8 cellular contexts compared by ENCODE assay signal in genomic region chr3:186653079-186653710, GRCh38. TPM values are rescaled to one million over a fixed set of nuclear protein-coding genes. Genes with fewer than 3 reads are reported as not detected.
DNase-seq lines count a peak whose midpoint lies in the region; ATAC-seq and TF ChIP-seq lines count a peak whose summit lies in the region.
"Had no signal": no experiment of that assay in that cellular context is flagged by ENCODE, and none has a peak within 500 bp of the region (broad histone marks: within the 10 kb centered on the region; RNA-seq: fewer than 3 reads in every experiment).

No MANE protein-coding gene starts in this region.

- H3K36me3 ChIP-seq in spleen (no peaks in the 10 kb centered on the region), stomach (no peaks in the 10 kb centered on the region)

- DNase-seq in GM19238 (ENCODE audit: insufficient read length, low spot score) (peak; percentile 39), spleen (peak; percentile 80), C1 segment of cervical spinal cord (lab: John Stamatoyannopoulos, UW) (no peak), HK-2 (ENCODE audit: unreplicated experiment) (no peak), stomach (no peak)

- peak in 1 of 11 experiments; percentile 27 for TF ChIP-seq CTCF in spleen (IDR thresholded peaks at IDR 0.05 in 8 of 11, conservative IDR thresholded peaks at IDR 0.05 in 3 of 11)
- no peak for TF ChIP-seq CTCF in stomach (IDR thresholded peaks at IDR 0.05)

- H3K4me1 ChIP-seq in spleen = peaks cover 0 to 22% (median 6%) of the 10 kb centered on the region in 6 donors
- H3K4me1 ChIP-seq in stomach = no peaks in the 10 kb centered on the region

- no peaks in the 10 kb centered on the region for H3K9me3 ChIP-seq in spleen
- no peaks in the 10 kb centered on the region for H3K9me3 ChIP-seq in stomach

- intact Hi-C loops in spleen (cut with DNase I; ENCODE audit: low total_unique reads) = no loop called here
- intact Hi-C loops in stomach (cut with DNase I; ENCODE audit: low total_unique reads) = no loop called here

- H3K4me3 ChIP-seq in spleen (no peak overlapping the region), stomach (no peak overlapping the region)

- WGBS in spleen, 5 donors = 59 to 68% (median 61%) methylated on average over 7 of the region's 7 CpGs
- WGBS in stomach, 5 donors = 61 to 78% (median 72%) methylated on average over 7 of the region's 7 CpGs

- H3K27me3 ChIP-seq in spleen (replicated peaks in 1 of 7) = peaks cover 0 to 8% (median 0%) of the 10 kb centered on the region in 7 donors
- H3K27me3 ChIP-seq in stomach = no peaks in the 10 kb centered on the region

- H3K27ac ChIP-seq in spleen (peak overlapping the region in 6 of 8 donors; percentile 26 to 77 (median 62)), stomach (no peak overlapping the region)
- H3K27ac ChIP-seq: VCaP had no signal

- no peak for TF ChIP-seq EP300 in stomach (IDR thresholded peaks at IDR 0.05)

- peak; percentile 91 for ATAC-seq in HG02642 (IDR thresholded peaks at IDR 0.05; ENCODE audit: poor library complexity, unreplicated experiment)
- ATAC-seq in HG03521 (IDR thresholded peaks at IDR 0.05; ENCODE audit: unreplicated experiment) = peak; percentile 87

- TF ChIP-seq POLR2A in spleen (IDR thresholded peaks at IDR 0.05) = no peak
- no peak for TF ChIP-seq POLR2A in stomach (IDR thresholded peaks at IDR 0.05)

RNA-seq across cellular contexts. Expression of gene HRG, which starts 12.6 kb away (rescaled TPM):
- total RNA-seq in spleen (not detected), stomach (not detected)
- polyA plus RNA-seq in spleen (not detected), stomach (not detected)

RNA-seq across cellular contexts. Expression of gene FETUB, which starts 13.0 kb away (rescaled TPM):
- not detected for total RNA-seq in spleen
- not detected for polyA plus RNA-seq in spleen
- total RNA-seq in stomach = not detected
- under 1 TPM in 1 of 3 donors, not detected in 2; 0.63 TPM for polyA plus RNA-seq in stomach

RNA-seq across cellular contexts. Expression of gene AHSG, which starts 40.3 kb away (rescaled TPM):
- total RNA-seq in spleen (under 1 TPM in 1 of 7 donors, not detected in 6; 0.30 TPM), stomach (under 1 TPM in 1 of 5 donors, not detected in 4; 0.92 TPM)
- polyA plus RNA-seq in spleen (not detected), stomach (not detected)

Comparison
In these comparisons a context has a peak if more than half of its experiments do, and no peak if none do; other contexts are left out.
1. DNase-seq: peak in GM19238 (single experiment) and spleen (single experiment); none in C1 segment of cervical spinal cord (0 of 14), HK-2 (single experiment) and stomach (single experiment).
2. H3K27ac ChIP-seq: peak in spleen (6 of 8); none in stomach (0 of 5).